31 cellular contexts compared by ENCODE assay signal in the genomic region with DNA sequence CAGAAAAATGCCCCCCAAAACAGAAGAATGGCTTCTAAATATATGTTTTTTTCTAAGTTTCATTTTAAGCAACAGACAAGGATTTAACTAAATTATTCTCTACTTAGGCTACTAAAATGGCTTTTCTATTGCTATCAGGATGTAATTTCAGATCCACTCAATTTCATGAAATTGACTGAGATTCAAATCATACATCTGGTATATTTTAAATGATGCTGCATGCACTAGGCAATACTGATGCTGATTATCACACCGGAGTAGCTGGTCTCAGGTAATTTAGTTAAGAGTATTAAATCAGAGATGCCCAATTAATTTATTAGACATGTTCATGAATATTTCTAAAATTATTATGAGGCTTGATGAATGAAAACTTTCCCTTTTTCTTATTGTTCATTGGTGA.
"Had no signal": no experiment of that assay in that cellular context is flagged by ENCODE, and none has a peak within 500 bp of the region (broad histone marks: within the 10 kb centered on the region; RNA-seq: fewer than 3 reads in every experiment).

No MANE protein-coding gene starts in this region.

- H3K27ac ChIP-seq: adrenal gland, ascending aorta, body of pancreas, brain microvascular endothelial cell, breast epithelium, cardiac muscle cell had no signal

- H3K27me3 ChIP-seq: adrenal gland, ascending aorta, body of pancreas, breast epithelium, cardiac muscle cell had no signal

- H3K36me3 ChIP-seq: adrenal gland, ascending aorta, brain microvascular endothelial cell, breast epithelium, cardiac muscle cell had no signal

- DNase-seq: activated effector memory CD4-positive, alpha-beta T cell treated with anti-CD3 and anti-CD28 coated beads, Interleukin-2, amount 50 U/mL, for 16 hours; activated effector memory CD4-positive, alpha-beta T cell treated with Interleukin-2 at 50 U/mL for 16 hours; activated gamma-delta T cell; activated gamma-delta T cell treated with Interleukin-2 at 50 U/mL for 16 hours; activated naive CD4-positive, alpha-beta T cell; activated naive CD4-positive, alpha-beta T cell treated with anti-CD3 and anti-CD28 coated beads for 36 hours; activated naive CD4-positive, alpha-beta T cell treated with anti-CD3 and anti-CD28 coated beads, Interleukin-2, amount 10 ng/mL, durations not matched to agents 7 days and 5 days; activated naive CD4-positive, alpha-beta T cell treated with anti-CD3 and anti-CD28 coated beads, Interleukin-2, amount 50 U/mL, for 16 hours; activated naive CD4-positive, alpha-beta T cell treated with Interleukin-2 at 50 U/mL for 16 hours; activated naive CD8-positive, alpha-beta T cell treated with anti-CD3 and anti-CD28 coated beads for 36 hours; activated naive CD8-positive, alpha-beta T cell treated with anti-CD3 and anti-CD28 coated beads, Interleukin-2, amount 10 ng/mL, durations not matched to agents 7 days and 5 days; activated naive CD8-positive, alpha-beta T cell treated with anti-CD3 and anti-CD28 coated beads, Interleukin-2, amount 50 U/mL, for 24 hours; activated T-cell treated with anti-CD3 and anti-CD28 coated beads, Interleukin-2, amount 50 U/mL, for 24 hours; activated T-cell treated with anti-CD3 and anti-CD28 coated beads, Interleukin-2, amount 50 U/mL, for 4 hours; activated T-cell treated with anti-CD3 and anti-CD28 coated beads, Interleukin-2, amount 50 U/mL, for 48 hours; activated T-cell treated with anti-CD3 and anti-CD28 coated beads, Interleukin-2, amount 50 U/mL, for 72 hours; adrenal gland; amniotic stem cell; amygdala; anterior cingulate cortex; aorta; body of pancreas; brain microvascular endothelial cell; caudate nucleus; central memory CD4-positive, alpha-beta T cell; cerebellar nuclear complex had no signal

- H3K4me1 ChIP-seq: adrenal gland, ascending aorta, body of pancreas, breast epithelium had no signal

- H3K9me3 ChIP-seq: adrenal gland, ascending aorta, body of pancreas, breast epithelium had no signal

- H3K4me3 ChIP-seq: adrenal gland, ascending aorta, body of pancreas, breast epithelium, cardiac muscle cell had no signal

- ATAC-seq: activated naive CD4-positive, alpha-beta T cell treated with anti-CD3 and anti-CD28 coated beads, Interleukin-2, amount 50 U/mL, for 72 hours; activated naive CD8-positive, alpha-beta T cell treated with anti-CD3 and anti-CD28 coated beads, Interleukin-2, amount 50 U/mL, for 24 hours; activated T-cell treated with anti-CD3 and anti-CD28 coated beads, Interleukin-2, amount 50 U/mL, for 4 hours; activated T-cell treated with anti-CD3 and anti-CD28 coated beads, Interleukin-2, amount 50 U/mL, for 72 hours; activated T-helper 17 cell treated with anti-CD3 and anti-CD28 coated beads, Interleukin-2, amount 50 U/mL, for 72 hours; body of pancreas had no signal
